8 cellular contexts compared by ENCODE assay signal in genomic region chr17:29005936-29006438, GRCh38. TPM values are rescaled to one million over a fixed set of nuclear protein-coding genes. Genes with fewer than 3 reads are reported as not detected.
A peak's percentile ranks its signal among the peaks of the same experiment; 100 is the strongest.
DNase-seq lines count a peak whose midpoint lies in the region; ATAC-seq and TF ChIP-seq lines count a peak whose summit lies in the region.

A gene with protein sequence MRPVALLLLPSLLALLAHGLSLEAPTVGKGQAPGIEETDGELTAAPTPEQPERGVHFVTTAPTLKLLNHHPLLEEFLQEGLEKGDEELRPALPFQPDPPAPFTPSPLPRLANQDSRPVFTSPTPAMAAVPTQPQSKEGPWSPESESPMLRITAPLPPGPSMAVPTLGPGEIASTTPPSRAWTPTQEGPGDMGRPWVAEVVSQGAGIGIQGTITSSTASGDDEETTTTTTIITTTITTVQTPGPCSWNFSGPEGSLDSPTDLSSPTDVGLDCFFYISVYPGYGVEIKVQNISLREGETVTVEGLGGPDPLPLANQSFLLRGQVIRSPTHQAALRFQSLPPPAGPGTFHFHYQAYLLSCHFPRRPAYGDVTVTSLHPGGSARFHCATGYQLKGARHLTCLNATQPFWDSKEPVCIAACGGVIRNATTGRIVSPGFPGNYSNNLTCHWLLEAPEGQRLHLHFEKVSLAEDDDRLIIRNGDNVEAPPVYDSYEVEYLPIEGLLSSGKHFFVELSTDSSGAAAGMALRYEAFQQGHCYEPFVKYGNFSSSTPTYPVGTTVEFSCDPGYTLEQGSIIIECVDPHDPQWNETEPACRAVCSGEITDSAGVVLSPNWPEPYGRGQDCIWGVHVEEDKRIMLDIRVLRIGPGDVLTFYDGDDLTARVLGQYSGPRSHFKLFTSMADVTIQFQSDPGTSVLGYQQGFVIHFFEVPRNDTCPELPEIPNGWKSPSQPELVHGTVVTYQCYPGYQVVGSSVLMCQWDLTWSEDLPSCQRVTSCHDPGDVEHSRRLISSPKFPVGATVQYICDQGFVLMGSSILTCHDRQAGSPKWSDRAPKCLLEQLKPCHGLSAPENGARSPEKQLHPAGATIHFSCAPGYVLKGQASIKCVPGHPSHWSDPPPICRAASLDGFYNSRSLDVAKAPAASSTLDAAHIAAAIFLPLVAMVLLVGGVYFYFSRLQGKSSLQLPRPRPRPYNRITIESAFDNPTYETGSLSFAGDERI (minus strand): TSS chr17:29006033. CDS start chr17:29005869, 164 bp downstream.

- TF ChIP-seq CTCF in GM10266 (IDR thresholded peaks at IDR 0.05; ENCODE audit: control insufficient read depth, insufficient read depth, low read depth, missing control alignments): no peak
- TF ChIP-seq CTCF in liver (IDR thresholded peaks at IDR 0.05; ENCODE audit: low read depth, low read length, missing input control): no peak

- H3K4me3 Mint-ChIP-seq in activated CD4-positive, alpha-beta T cell treated with anti-CD3 and anti-CD28 coated beads, Interleukin-2, amount 10 ng/mL, durations not matched to agents 7 days and 5 days: no peak within 1 kb of the TSS

- H3K9me3 Mint-ChIP-seq in activated CD4-positive, alpha-beta T cell treated with anti-CD3 and anti-CD28 coated beads, Interleukin-2, amount 10 ng/mL, durations not matched to agents 7 days and 5 days: no peaks in the 10 kb centered on the region

- WGBS in liver: 4% methylated on average over 40 of the region's 40 CpGs

- H3K4me1 ChIP-seq in liver (ENCODE audit: control insufficient read depth in 4 of 4, insufficient read depth in 4 of 4, low read length in 3 of 4): peaks cover 0 to 4% (median 3%) of the 10 kb centered on the region in 4 donors

- peaks cover 0 to 8% (median 4%) of the 10 kb centered on the region in 4 donors for H3K27me3 ChIP-seq in liver (ENCODE audit: control insufficient read depth in 4 of 4, insufficient read depth in 4 of 4, low read length in 3 of 4)

- no peak for TF ChIP-seq RAD21 in liver (IDR thresholded peaks at IDR 0.05)

- POLR2A ChIA-PET in activated CD4-positive, alpha-beta T cell treated with anti-CD3 and anti-CD28 coated beads, Interleukin-2, amount 10 ng/mL, durations not matched to agents 7 days and 5 days (lab: Charles Lee): no interaction called here

- CTCF ChIA-PET in activated CD4-positive, alpha-beta T cell treated with anti-CD3 and anti-CD28 coated beads, Interleukin-2, amount 10 ng/mL, durations not matched to agents 7 days and 5 days (lab: Charles Lee): interaction anchor here (1.7 kb wide), 1 partner anchor 13 kb away, joined by 4 read pairs; no protein-coding TSS in a partner anchor

- no peak within 1 kb of the TSS for H3K27ac ChIP-seq in liver (ENCODE audit: low read depth in 1 of 2, low read length in 2 of 2)

- H3K9ac ChIP-seq in liver (ENCODE audit: low read depth in 1 of 2, low read length in 2 of 2): no peak within 1 kb of the TSS

- peak; percentile 92 for DNase-seq in GM10266 (ENCODE audit: extremely low spot score)
- peak; percentile 56 for DNase-seq in NCI-H2196 (lab: John Stamatoyannopoulos, UW; ENCODE audit: unreplicated experiment)
- DNase-seq in activated CD4-positive, alpha-beta T cell treated with anti-CD3 and anti-CD28 coated beads, Interleukin-2, amount 10 ng/mL, durations not matched to agents 7 days and 5 days: peak; percentile 74
- DNase-seq in dermis microvascular lymphatic vessel endothelial cell (ENCODE audit: low read depth in 2 of 2): peak; percentile 28 to 71
- DNase-seq in stimulated activated CD4-positive, alpha-beta T cell treated with anti-CD3 and anti-CD28 coated beads, Interleukin-4, amount 100 ng/mL, for 48 hours (ENCODE audit: low read depth in 2 of 2): peak; percentile 71
- no peak for DNase-seq in SW 1271 (lab: John Stamatoyannopoulos, UW)

- H3K9me3 ChIP-seq in liver (ENCODE audit: control insufficient read depth in 4 of 4, low read length in 3 of 4): no peaks in the 10 kb centered on the region

- H3K27me3 Mint-ChIP-seq in activated CD4-positive, alpha-beta T cell treated with anti-CD3 and anti-CD28 coated beads, Interleukin-2, amount 10 ng/mL, durations not matched to agents 7 days and 5 days: peaks cover 46% of the 10 kb centered on the region

- H3K27ac Mint-ChIP-seq in activated CD4-positive, alpha-beta T cell treated with anti-CD3 and anti-CD28 coated beads, Interleukin-2, amount 10 ng/mL, durations not matched to agents 7 days and 5 days: no peak within 1 kb of the TSS

- peak within 1 kb of the TSS in 1 of 3 donors; percentile 36 for H3K4me3 ChIP-seq in liver (ENCODE audit: low read depth in 1 of 3, low read length in 3 of 3)

- no peak for ATAC-seq in GM21367 (IDR thresholded peaks at IDR 0.05; ENCODE audit: unreplicated experiment)

- H3K36me3 ChIP-seq in liver (ENCODE audit: control insufficient read depth in 4 of 4, insufficient read depth in 3 of 4, low read depth in 1 of 4, low read length in 3 of 4): no peaks in the 10 kb centered on the region

- H3K36me3 Mint-ChIP-seq in activated CD4-positive, alpha-beta T cell treated with anti-CD3 and anti-CD28 coated beads, Interleukin-2, amount 10 ng/mL, durations not matched to agents 7 days and 5 days (ENCODE audit: low read depth): no peaks in the 10 kb centered on the region

- H3K4me1 Mint-ChIP-seq in activated CD4-positive, alpha-beta T cell treated with anti-CD3 and anti-CD28 coated beads, Interleukin-2, amount 10 ng/mL, durations not matched to agents 7 days and 5 days: peaks cover 2% of the 10 kb centered on the region

TF ChIP-seq in liver, 16 proteins besides CTCF, POLR2A, EP300 and RAD21:
- TF ChIP-seq YY1 (IDR thresholded peaks at IDR 0.05): no peak
- peak; percentile 98 for TF ChIP-seq REST (IDR thresholded peaks at IDR 0.05)

RNA-seq across cellular contexts. Expression of the gene that starts here (rescaled TPM):
- not detected for total RNA-seq in activated CD4-positive, alpha-beta T cell treated with anti-CD3 and anti-CD28 coated beads, Interleukin-2, amount 10 ng/mL, durations not matched to agents 7 days and 5 days
- not detected in 2 replicates for total RNA-seq in dermis microvascular lymphatic vessel endothelial cell
- not detected for total RNA-seq in liver
- polyA plus RNA-seq in liver: under 1 TPM in 1 of 2 donors, not detected in 1; 0.39 TPM

Comparison
In these comparisons a context has a peak if more than half of its experiments do, and no peak if none do; other contexts are left out.
1. Peak in DNase-seq in activated CD4-positive, alpha-beta T cell treated with anti-CD3 and anti-CD28 coated beads, Interleukin-2, amount 10 ng/mL, durations not matched to agents 7 days and 5 days; RNA of the gene not detected or under 1 TPM.
2. Peak in DNase-seq in dermis microvascular lymphatic vessel endothelial cell; RNA of the gene not detected or under 1 TPM.
3. DNase-seq: peak in GM10266 (single experiment), NCI-H2196 (single experiment) and stimulated activated CD4-positive, alpha-beta T cell treated with anti-CD3 and anti-CD28 coated beads, Interleukin-4, amount 100 ng/mL, for 48 hours (2 of 2); none in SW 1271 (0 of 2).